ENCODE assay signal across 1 cellular context in the genomic region with DNA sequence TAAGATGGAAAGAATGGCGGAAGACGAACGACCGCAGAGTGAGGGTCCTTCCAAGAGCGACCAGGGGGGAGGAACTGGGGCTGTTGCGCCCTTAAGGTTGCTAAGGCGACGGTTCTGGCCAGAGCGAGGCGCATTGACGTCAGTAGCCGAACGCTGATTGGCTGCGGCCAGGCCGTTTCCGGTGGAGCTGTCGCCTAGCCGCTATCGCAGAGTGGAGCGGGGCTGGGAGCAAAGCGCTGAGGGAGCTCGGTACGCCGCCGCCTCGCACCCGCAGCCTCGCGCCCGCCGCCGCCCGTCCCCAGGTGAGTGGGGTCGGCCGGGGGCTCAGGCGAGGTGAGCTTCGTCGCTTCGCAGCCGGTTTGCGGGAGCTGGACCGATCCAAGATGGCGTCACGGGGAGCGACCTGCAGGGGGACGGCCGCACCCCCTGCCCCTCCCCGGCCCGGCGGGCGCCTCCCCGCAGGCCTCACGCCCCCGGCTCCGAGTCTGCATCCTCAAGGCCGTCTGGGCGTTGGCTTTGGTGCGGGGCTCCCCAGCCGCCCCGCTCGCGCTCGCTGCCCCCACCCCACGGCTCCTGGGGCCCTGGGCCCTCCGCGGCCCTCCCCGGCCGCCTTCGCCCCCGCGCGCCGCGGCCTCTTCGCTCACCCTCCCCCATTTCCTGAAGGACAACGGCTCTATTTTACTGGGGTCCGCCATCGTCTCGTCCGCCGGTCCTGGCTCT.
TF ChIP-seq lines count a peak whose summit lies in the region.

A gene (plus strand): TSS at position 184 of the 720 bp plus-strand sequence. CDS start 2,970 bp downstream, outside the sequence.

TF ChIP-seq in HepG2, 621 proteins besides CTCF, POLR2A, EP300 and RAD21 (continued from another document and continues in another):
- TF ChIP-seq SIN3B (IDR thresholded peaks at IDR 0.05; ENCODE audit: low read length) (peak; percentile 64; the same call in 1 of the 2 replicates), HDAC2 (CRISPR knock-in tag; IDR thresholded peaks at IDR 0.05) (no peak; the same call in none of the 2 replicates), NFKBIZ (CRISPR knock-in tag; IDR thresholded peaks at IDR 0.05) (0 out of 2 replicates have a peak, but pooled peaks have one; percentile 15), RAD51 (IDR thresholded peaks at IDR 0.05; ENCODE audit: borderline replicate concordance) (no peak), ZNF235 (CRISPR knock-in tag; IDR thresholded peaks at IDR 0.05; ENCODE audit: borderline replicate concordance) (no peak), SRY (CRISPR knock-in tag; IDR thresholded peaks at IDR 0.05) (no peak), PAX8 (CRISPR knock-in tag; IDR thresholded peaks at IDR 0.05; ENCODE audit: borderline replicate concordance) (no peak), ZNF619 (CRISPR knock-in tag; IDR thresholded peaks at IDR 0.05) (no peak), GATA4 (IDR thresholded peaks at IDR 0.05; ENCODE audit: borderline replicate concordance, low read depth) (no peak), YEATS4 (CRISPR knock-in tag; IDR thresholded peaks at IDR 0.05; ENCODE audit: borderline replicate concordance) (peak; percentile 98), ZNF230 (CRISPR knock-in tag; IDR thresholded peaks at IDR 0.05) (no peak), ZNF557 (CRISPR knock-in tag; IDR thresholded peaks at IDR 0.05) (no peak), TSC22D2 (CRISPR knock-in tag; IDR thresholded peaks at IDR 0.05; ENCODE audit: borderline replicate concordance) (no peak), ZNF724P (CRISPR knock-in tag; IDR thresholded peaks at IDR 0.05; ENCODE audit: borderline replicate concordance) (peak; percentile 73; the same call in 1 of the 2 replicates), ZMYM4 (CRISPR knock-in tag; IDR thresholded peaks at IDR 0.05) (peak; percentile 68), BRCA1 (CRISPR knock-in tag; IDR thresholded peaks at IDR 0.05) (no peak), ZNF703 (CRISPR knock-in tag; IDR thresholded peaks at IDR 0.05; ENCODE audit: borderline replicate concordance) (no peak), RARG (CRISPR knock-in tag; IDR thresholded peaks at IDR 0.05; ENCODE audit: low read depth) (no peak), TMF1 (CRISPR knock-in tag; IDR thresholded peaks at IDR 0.05; ENCODE audit: low read depth) (peak; percentile 80; the same call in 1 of the 2 replicates), PRMT3 (CRISPR knock-in tag; IDR thresholded peaks at IDR 0.05; ENCODE audit: borderline replicate concordance, low read depth) (0 out of 2 replicates have a peak, but pooled peaks have one; percentile 6), RFXANK (CRISPR knock-in tag; IDR thresholded peaks at IDR 0.05) (no peak), ZNF878 (CRISPR knock-in tag; IDR thresholded peaks at IDR 0.05) (0 out of 2 replicates have a peak, but pooled peaks have one; percentile 17), ERF (CRISPR knock-in tag; IDR thresholded peaks at IDR 0.05) (peak; percentile 10; the same call in 1 of the 2 replicates), ZNF446 (CRISPR knock-in tag; IDR thresholded peaks at IDR 0.05) (no peak; the same call in 1 of the 2 replicates), SP4 (CRISPR knock-in tag; IDR thresholded peaks at IDR 0.05) (peak; percentile 80), KDM2A (CRISPR knock-in tag; IDR thresholded peaks at IDR 0.05; ENCODE audit: borderline replicate concordance, low read depth) (peak; percentile 59; the same call in 1 of the 2 replicates), ZKSCAN8 (CRISPR knock-in tag; IDR thresholded peaks at IDR 0.05; ENCODE audit: borderline replicate concordance) (no peak)
- TF ChIP-seq, protein P1, sequence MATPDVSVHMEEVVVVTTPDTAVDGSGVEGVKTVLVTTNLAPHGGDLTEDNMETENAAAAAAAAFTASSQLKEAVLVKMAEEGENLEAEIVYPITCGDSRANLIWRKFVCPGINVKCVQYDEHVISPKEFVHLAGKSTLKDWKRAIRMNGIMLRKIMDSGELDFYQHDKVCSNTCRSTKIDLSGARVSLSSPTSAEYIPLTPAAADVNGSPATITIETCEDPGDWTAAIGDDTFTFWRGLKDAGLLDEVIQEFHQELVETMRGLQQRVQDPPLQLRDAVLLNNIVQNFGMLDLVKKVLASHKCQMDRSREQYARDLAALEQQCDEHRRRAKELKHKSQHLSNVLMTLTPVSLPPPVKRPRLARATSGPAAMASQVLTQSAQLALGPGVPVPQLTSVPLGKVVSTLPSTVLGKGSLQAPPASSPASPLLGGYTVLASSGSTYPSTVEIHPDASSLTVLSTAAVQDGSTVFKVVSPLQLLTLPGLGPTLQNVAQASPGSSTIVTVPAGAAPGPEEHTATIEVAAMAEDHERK (CRISPR knock-in tag; IDR thresholded peaks at IDR 0.05; ENCODE audit: low read depth): no peak
- TF ChIP-seq, protein P2, sequence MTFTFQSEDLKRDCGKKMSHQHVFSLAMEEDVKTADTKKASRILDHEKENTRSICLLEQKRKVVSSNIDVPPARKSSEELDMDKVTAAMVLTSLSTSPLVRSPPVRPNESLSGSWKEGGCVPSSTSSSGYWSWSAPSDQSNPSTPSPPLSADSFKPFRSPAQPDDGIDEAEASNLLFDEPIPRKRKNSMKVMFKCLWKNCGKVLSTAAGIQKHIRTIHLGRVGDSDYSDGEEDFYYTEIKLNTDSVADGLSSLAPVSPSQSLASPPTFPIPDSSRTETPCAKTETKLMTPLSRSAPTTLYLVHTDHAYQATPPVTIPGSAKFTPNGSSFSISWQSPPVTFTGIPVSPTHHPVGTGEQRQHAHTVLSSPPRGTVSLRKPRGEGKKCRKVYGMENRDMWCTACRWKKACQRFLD (CRISPR knock-in tag; IDR thresholded peaks at IDR 0.05; ENCODE audit: borderline replicate concordance): no peak
- TF ChIP-seq, protein P3, sequence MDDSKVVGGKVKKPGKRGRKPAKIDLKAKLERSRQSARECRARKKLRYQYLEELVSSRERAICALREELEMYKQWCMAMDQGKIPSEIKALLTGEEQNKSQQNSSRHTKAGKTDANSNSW (CRISPR knock-in tag; IDR thresholded peaks at IDR 0.05; ENCODE audit: borderline replicate concordance): peak; percentile 95; the same call in 1 of the 2 replicates
- TF ChIP-seq, protein P4, sequence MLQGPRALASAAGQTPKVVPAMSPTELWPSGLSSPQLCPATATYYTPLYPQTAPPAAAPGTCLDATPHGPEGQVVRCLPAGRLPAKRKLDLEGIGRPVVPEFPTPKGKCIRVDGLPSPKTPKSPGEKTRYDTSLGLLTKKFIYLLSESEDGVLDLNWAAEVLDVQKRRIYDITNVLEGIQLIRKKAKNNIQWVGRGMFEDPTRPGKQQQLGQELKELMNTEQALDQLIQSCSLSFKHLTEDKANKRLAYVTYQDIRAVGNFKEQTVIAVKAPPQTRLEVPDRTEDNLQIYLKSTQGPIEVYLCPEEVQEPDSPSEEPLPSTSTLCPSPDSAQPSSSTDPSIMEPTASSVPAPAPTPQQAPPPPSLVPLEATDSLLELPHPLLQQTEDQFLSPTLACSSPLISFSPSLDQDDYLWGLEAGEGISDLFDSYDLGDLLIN (CRISPR knock-in tag; IDR thresholded peaks at IDR 0.05; ENCODE audit: borderline replicate concordance): peak; percentile 84; the same call in 1 of the 2 replicates
- TF ChIP-seq, protein P5, sequence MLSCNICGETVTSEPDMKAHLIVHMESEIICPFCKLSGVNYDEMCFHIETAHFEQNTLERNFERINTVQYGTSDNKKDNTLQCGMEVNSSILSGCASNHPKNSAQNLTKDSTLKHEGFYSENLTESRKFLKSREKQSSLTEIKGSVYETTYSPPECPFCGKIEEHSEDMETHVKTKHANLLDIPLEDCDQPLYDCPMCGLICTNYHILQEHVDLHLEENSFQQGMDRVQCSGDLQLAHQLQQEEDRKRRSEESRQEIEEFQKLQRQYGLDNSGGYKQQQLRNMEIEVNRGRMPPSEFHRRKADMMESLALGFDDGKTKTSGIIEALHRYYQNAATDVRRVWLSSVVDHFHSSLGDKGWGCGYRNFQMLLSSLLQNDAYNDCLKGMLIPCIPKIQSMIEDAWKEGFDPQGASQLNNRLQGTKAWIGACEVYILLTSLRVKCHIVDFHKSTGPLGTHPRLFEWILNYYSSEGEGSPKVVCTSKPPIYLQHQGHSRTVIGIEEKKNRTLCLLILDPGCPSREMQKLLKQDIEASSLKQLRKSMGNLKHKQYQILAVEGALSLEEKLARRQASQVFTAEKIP (CRISPR knock-in tag; IDR thresholded peaks at IDR 0.05; ENCODE audit: borderline replicate concordance): no peak
- TF ChIP-seq, protein P6, sequence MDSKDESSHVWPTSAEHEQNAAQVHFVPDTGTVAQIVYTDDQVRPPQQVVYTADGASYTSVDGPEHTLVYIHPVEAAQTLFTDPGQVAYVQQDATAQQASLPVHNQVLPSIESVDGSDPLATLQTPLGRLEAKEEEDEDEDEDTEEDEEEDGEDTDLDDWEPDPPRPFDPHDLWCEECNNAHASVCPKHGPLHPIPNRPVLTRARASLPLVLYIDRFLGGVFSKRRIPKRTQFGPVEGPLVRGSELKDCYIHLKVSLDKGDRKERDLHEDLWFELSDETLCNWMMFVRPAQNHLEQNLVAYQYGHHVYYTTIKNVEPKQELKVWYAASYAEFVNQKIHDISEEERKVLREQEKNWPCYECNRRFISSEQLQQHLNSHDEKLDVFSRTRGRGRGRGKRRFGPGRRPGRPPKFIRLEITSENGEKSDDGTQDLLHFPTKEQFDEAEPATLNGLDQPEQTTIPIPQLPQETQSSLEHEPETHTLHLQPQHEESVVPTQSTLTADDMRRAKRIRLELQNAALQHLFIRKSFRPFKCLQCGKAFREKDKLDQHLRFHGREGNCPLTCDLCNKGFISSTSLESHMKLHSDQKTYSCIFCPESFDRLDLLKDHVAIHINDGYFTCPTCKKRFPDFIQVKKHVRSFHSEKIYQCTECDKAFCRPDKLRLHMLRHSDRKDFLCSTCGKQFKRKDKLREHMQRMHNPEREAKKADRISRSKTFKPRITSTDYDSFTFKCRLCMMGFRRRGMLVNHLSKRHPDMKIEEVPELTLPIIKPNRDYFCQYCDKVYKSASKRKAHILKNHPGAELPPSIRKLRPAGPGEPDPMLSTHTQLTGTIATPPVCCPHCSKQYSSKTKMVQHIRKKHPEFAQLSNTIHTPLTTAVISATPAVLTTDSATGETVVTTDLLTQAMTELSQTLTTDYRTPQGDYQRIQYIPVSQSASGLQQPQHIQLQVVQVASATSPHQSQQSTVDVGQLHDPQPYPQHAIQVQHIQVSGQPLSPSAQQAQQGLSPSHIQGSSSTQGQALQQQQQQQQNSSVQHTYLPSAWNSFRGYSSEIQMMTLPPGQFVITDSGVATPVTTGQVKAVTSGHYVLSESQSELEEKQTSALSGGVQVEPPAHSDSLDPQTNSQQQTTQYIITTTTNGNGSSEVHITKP (CRISPR knock-in tag; IDR thresholded peaks at IDR 0.05; ENCODE audit: low read depth): no peak; the same call in 1 of the 2 replicates
- TF ChIP-seq, protein P7, sequence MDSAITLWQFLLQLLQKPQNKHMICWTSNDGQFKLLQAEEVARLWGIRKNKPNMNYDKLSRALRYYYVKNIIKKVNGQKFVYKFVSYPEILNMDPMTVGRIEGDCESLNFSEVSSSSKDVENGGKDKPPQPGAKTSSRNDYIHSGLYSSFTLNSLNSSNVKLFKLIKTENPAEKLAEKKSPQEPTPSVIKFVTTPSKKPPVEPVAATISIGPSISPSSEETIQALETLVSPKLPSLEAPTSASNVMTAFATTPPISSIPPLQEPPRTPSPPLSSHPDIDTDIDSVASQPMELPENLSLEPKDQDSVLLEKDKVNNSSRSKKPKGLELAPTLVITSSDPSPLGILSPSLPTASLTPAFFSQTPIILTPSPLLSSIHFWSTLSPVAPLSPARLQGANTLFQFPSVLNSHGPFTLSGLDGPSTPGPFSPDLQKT (CRISPR knock-in tag; IDR thresholded peaks at IDR 0.05; ENCODE audit: borderline replicate concordance): peak; percentile 76; the same call in 1 of the 2 replicates
- TF ChIP-seq, protein P8, sequence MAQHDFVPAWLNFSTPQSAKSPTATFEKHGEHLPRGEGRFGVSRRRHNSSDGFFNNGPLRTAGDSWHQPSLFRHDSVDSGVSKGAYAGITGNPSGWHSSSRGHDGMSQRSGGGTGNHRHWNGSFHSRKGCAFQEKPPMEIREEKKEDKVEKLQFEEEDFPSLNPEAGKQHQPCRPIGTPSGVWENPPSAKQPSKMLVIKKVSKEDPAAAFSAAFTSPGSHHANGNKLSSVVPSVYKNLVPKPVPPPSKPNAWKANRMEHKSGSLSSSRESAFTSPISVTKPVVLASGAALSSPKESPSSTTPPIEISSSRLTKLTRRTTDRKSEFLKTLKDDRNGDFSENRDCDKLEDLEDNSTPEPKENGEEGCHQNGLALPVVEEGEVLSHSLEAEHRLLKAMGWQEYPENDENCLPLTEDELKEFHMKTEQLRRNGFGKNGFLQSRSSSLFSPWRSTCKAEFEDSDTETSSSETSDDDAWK (CRISPR knock-in tag; IDR thresholded peaks at IDR 0.05): no peak
- TF ChIP-seq, protein P9, sequence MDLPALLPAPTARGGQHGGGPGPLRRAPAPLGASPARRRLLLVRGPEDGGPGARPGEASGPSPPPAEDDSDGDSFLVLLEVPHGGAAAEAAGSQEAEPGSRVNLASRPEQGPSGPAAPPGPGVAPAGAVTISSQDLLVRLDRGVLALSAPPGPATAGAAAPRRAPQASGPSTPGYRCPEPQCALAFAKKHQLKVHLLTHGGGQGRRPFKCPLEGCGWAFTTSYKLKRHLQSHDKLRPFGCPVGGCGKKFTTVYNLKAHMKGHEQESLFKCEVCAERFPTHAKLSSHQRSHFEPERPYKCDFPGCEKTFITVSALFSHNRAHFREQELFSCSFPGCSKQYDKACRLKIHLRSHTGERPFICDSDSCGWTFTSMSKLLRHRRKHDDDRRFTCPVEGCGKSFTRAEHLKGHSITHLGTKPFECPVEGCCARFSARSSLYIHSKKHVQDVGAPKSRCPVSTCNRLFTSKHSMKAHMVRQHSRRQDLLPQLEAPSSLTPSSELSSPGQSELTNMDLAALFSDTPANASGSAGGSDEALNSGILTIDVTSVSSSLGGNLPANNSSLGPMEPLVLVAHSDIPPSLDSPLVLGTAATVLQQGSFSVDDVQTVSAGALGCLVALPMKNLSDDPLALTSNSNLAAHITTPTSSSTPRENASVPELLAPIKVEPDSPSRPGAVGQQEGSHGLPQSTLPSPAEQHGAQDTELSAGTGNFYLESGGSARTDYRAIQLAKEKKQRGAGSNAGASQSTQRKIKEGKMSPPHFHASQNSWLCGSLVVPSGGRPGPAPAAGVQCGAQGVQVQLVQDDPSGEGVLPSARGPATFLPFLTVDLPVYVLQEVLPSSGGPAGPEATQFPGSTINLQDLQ (CRISPR knock-in tag; IDR thresholded peaks at IDR 0.05): no peak; the same call in 1 of the 2 replicates
- TF ChIP-seq, protein P10, sequence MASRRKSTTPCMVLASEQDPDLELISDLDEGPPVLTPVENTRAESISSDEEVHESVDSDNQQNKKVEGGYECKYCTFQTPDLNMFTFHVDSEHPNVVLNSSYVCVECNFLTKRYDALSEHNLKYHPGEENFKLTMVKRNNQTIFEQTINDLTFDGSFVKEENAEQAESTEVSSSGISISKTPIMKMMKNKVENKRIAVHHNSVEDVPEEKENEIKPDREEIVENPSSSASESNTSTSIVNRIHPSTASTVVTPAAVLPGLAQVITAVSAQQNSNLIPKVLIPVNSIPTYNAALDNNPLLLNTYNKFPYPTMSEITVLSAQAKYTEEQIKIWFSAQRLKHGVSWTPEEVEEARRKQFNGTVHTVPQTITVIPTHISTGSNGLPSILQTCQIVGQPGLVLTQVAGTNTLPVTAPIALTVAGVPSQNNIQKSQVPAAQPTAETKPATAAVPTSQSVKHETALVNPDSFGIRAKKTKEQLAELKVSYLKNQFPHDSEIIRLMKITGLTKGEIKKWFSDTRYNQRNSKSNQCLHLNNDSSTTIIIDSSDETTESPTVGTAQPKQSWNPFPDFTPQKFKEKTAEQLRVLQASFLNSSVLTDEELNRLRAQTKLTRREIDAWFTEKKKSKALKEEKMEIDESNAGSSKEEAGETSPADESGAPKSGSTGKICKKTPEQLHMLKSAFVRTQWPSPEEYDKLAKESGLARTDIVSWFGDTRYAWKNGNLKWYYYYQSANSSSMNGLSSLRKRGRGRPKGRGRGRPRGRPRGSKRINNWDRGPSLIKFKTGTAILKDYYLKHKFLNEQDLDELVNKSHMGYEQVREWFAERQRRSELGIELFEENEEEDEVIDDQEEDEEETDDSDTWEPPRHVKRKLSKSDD (CRISPR knock-in tag; IDR thresholded peaks at IDR 0.05; ENCODE audit: low read depth): peak; percentile 94
